ENCODE assay signal across 8 cellular contexts in genomic region chr11:59754859-59755700, GRCh38. TPM values are rescaled to one million over a fixed set of nuclear protein-coding genes. Genes with fewer than 3 reads are reported as not detected.
DNase-seq lines count a peak whose midpoint lies in the region; ATAC-seq and TF ChIP-seq lines count a peak whose summit lies in the region.

TSS of gene STX3 (plus strand) at chr11:59755376. CDS start at chr11:59755606, 230 bp downstream.

- H3K4me3 ChIP-seq in vagina: peak within 1 kb of the TSS; percentile 60 to 97

- intact Hi-C loops in vagina (cut with DNase I): loop anchor here (2.0 kb wide), 1 partner anchor 48 kb away; no protein-coding TSS in a partner anchor

- peak in 1 of 2 donors; percentile 58 for TF ChIP-seq POLR2A in vagina (IDR thresholded peaks at IDR 0.05)

- no peaks in the 10 kb centered on the region for H3K9me3 ChIP-seq in vagina

- ATAC-seq in HG02588 (IDR thresholded peaks at IDR 0.05; ENCODE audit: unreplicated experiment): peak; percentile 83

- no peaks in the 10 kb centered on the region for H3K36me3 ChIP-seq in vagina

- DNase-seq in GM04503 (ENCODE audit: low read depth) (peak; percentile 34), NCI-H1105 treated with DMSO at 0.1 percent for 48 hours (lab: John Stamatoyannopoulos, UW) (peak; percentile 68), T-helper 22 cell (ENCODE audit: low read depth) (peak; percentile 60), astrocyte of the hippocampus (ENCODE audit: low read depth, low spot score) (peak; percentile 77), hepatic stellate cell (ENCODE audit: low spot score) (peak; percentile 83), retina (peak; percentile 80), vagina (ENCODE audit: extremely low spot score in 2 of 2) (no peak)

- peaks cover 28% of the 10 kb centered on the region for H3K4me1 ChIP-seq in vagina

- TF ChIP-seq CTCF in vagina (IDR thresholded peaks at IDR 0.05): no peak

- H3K27ac ChIP-seq in vagina: peak within 1 kb of the TSS; percentile 100

- no peaks in the 10 kb centered on the region for H3K27me3 ChIP-seq in vagina

RNA-seq across cellular contexts. Expression of gene STX3, which starts in this region (rescaled TPM):
- 39.8 TPM for total RNA-seq in vagina

Comparison
In these comparisons a context has a peak if more than half of its experiments do, and no peak if none do; other contexts are left out.
1. DNase-seq: peak in GM04503 (single experiment), NCI-H1105 treated with DMSO at 0.1 percent for 48 hours (single experiment), T-helper 22 cell (single experiment), astrocyte of the hippocampus (single experiment), hepatic stellate cell (single experiment) and retina (single experiment); none in vagina (0 of 2).